In the genomic region with DNA sequence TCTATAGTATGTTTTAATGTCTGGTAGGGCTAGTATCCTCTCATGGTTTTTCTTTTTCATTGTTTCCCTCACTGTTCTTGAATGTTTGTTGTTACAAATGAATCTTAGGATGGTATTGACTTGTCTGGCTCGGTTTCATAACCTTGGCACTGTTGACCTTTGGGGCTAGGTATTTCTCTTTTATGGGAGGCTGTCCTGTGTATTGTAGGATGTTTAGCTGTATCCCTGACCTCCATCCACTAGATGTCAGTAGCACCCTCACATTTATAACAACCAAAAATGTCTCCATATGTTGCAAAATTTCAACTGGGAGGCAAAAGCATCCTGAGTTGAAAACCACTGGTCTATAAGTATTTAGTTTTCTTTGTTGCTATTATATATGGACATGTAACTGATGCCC, we compare ENCODE assay signal across 1 cellular context.
TF ChIP-seq lines count a peak whose summit lies in the region.

No MANE protein-coding gene starts in this region.

TF ChIP-seq in HepG2, 621 proteins besides CTCF, POLR2A, EP300 and RAD21 (continued from another document and continues in another):
- TF ChIP-seq, protein P1, sequence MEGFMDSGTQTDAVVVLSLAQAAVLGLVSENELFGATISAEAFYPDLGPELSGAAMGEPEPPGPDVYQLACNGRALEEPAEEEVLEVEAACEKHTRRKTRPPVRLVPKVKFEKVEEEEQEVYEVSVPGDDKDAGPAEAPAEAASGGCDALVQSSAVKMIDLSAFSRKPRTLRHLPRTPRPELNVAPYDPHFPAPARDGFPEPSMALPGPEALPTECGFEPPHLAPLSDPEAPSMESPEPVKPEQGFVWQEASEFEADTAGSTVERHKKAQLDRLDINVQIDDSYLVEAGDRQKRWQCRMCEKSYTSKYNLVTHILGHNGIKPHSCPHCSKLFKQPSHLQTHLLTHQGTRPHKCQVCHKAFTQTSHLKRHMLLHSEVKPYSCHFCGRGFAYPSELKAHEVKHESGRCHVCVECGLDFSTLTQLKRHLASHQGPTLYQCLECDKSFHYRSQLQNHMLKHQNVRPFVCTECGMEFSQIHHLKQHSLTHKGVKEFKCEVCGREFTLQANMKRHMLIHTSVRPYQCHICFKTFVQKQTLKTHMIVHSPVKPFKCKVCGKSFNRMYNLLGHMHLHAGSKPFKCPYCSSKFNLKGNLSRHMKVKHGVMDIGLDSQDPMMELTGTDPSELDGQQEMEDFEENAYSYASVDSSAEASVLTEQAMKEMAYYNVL (CRISPR knock-in tag; IDR thresholded peaks at IDR 0.05; ENCODE audit: borderline replicate concordance), result no peak
- TF ChIP-seq ZNF83 (CRISPR knock-in tag; IDR thresholded peaks at IDR 0.05; ENCODE audit: borderline replicate concordance) (no peak), THYN1 (CRISPR knock-in tag; IDR thresholded peaks at IDR 0.05; ENCODE audit: borderline replicate concordance, low read depth) (no peak), ZNF678 (CRISPR knock-in tag; IDR thresholded peaks at IDR 0.05) (no peak), GATAD2A (CRISPR knock-in tag; IDR thresholded peaks at IDR 0.05) (peak; percentile 83), NONO (IDR thresholded peaks at IDR 0.05) (no peak), NONO (CRISPR knock-in tag; conservative IDR thresholded peaks at IDR 0.05) (0 out of 2 replicates have a peak, but pooled peaks have one; percentile 24), HIVEP1 (CRISPR knock-in tag; IDR thresholded peaks at IDR 0.05) (no peak), ZMYM4 (CRISPR knock-in tag; IDR thresholded peaks at IDR 0.05) (peak; percentile 96), ZNF292 (CRISPR knock-in tag; IDR thresholded peaks at IDR 0.05; ENCODE audit: borderline replicate concordance, low read depth) (no peak), SSRP1 (CRISPR knock-in tag; IDR thresholded peaks at IDR 0.05) (no peak), ZSCAN22 (CRISPR knock-in tag; IDR thresholded peaks at IDR 0.05) (no peak), ZNF30 (CRISPR knock-in tag; IDR thresholded peaks at IDR 0.05) (no peak), NPAS2 (CRISPR knock-in tag; IDR thresholded peaks at IDR 0.05; ENCODE audit: borderline replicate concordance) (no peak), ZNF780A (CRISPR knock-in tag; IDR thresholded peaks at IDR 0.05) (no peak), ARID2 (CRISPR knock-in tag; IDR thresholded peaks at IDR 0.05; ENCODE audit: borderline replicate concordance) (no peak), FOXA1 (IDR thresholded peaks at IDR 0.05) (peak; percentile 81), FOXA1 (CRISPR knock-in tag; IDR thresholded peaks at IDR 0.05) (peak; percentile 84), ZNF317 (CRISPR knock-in tag; IDR thresholded peaks at IDR 0.05) (no peak), ZNF629 (CRISPR knock-in tag; conservative IDR thresholded peaks at IDR 0.05) (no peak), NR2F2 (IDR thresholded peaks at IDR 0.05; ENCODE audit: borderline replicate concordance, low read depth) (peak; percentile 78), BORCS8-MEF2B (CRISPR knock-in tag; IDR thresholded peaks at IDR 0.05) (no peak), ZNF841 (CRISPR knock-in tag; IDR thresholded peaks at IDR 0.05; ENCODE audit: borderline replicate concordance) (no peak), SIX1 (CRISPR knock-in tag; IDR thresholded peaks at IDR 0.05; ENCODE audit: borderline replicate concordance) (no peak), SMC3 (IDR thresholded peaks at IDR 0.05; ENCODE audit: low read length) (peak; percentile 96), TRIM24 (CRISPR knock-in tag; IDR thresholded peaks at IDR 0.05) (no peak), MATR3 (CRISPR knock-in tag; IDR thresholded peaks at IDR 0.05) (no peak), ZC3H13 (CRISPR knock-in tag; IDR thresholded peaks at IDR 0.05) (no peak), RBM39 (IDR thresholded peaks at IDR 0.05; ENCODE audit: low read depth, low read length, poor library complexity, severe bottlenecking) (no peak), KDM6A (CRISPR knock-in tag; IDR thresholded peaks at IDR 0.05; ENCODE audit: low read depth) (no peak), MEIS2 (CRISPR knock-in tag; IDR thresholded peaks at IDR 0.05) (no peak)
- TF ChIP-seq, protein P2, sequence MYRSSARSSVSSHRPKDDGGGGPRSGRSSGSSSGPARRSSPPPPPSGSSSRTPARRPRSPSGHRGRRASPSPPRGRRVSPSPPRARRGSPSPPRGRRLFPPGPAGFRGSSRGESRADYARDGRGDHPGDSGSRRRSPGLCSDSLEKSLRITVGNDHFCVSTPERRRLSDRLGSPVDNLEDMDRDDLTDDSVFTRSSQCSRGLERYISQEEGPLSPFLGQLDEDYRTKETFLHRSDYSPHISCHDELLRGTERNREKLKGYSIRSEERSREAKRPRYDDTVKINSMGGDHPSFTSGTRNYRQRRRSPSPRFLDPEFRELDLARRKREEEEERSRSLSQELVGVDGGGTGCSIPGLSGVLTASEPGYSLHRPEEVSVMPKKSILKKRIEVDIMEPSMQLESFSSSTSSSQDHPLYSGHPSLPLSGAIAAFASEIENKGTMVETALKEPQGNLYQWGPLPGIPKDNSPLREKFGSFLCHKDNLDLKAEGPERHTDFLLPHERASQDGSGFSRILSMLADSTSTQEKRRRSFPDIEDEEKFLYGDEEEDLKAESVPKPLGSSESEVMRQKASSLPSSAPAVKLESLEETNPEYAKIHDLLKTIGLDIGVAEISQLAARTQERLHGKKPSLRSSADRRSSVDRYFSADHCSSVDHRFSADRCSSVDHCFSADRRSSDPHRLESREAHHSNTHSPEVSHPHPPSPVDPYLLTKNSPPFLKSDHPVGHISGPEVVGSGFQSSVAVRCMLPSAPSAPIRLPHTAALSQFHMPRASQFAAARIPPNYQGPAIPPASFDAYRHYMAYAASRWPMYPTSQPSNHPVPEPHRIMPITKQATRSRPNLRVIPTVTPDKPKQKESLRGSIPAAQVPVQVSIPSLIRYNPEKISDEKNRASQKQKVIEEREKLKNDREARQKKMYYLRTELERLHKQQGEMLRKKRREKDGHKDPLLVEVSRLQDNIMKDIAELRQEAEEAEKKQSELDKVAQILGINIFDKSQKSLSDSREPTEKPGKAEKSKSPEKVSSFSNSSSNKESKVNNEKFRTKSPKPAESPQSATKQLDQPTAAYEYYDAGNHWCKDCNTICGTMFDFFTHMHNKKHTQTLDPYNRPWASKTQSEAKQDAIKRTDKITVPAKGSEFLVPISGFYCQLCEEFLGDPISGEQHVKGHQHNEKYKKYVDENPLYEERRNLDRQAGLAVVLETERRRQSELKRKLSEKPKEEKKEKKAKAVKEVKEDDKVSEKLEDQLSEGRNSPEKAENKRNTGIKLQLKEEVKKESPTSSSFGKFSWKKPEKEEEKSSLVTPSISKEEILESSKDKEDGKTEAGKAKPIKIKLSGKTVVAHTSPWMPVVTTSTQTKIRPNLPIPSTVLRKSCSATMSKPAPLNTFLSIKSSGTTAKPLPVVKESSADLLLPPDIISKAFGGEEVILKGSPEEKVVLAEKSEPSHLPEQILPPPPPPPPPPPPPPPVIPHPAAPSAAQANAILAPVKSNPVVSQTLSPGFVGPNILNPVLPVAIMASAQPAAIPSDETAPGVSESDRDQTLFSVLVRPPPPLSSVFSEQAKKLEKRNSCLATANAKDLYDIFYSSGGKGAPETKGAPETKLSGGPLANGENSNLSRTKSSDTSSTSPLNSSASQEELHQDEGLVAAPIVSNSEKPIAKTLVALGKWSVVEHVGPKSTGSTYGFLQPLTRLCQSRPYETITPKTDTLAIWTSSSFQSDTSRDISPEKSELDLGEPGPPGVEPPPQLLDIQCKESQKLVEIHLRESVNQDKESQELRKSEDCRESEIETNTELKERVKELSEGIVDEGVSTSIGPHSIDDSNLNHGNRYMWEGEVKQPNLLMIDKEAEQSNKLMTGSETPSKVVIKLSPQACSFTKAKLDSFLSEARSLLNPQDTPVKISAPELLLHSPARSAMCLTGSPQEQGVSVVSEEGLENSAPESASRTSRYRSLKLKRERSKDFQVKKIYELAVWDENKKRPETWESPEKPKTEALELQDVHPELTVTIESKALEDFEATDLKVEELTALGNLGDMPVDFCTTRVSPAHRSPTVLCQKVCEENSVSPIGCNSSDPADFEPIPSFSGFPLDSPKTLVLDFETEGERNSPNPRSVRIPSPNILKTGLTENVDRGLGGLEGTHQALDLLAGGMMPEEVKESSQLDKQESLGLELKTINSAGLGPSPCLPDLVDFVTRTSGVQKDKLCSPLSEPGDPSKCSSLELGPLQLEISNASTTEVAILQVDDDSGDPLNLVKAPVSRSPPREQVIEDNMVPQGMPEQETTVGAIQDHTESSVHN (CRISPR knock-in tag; IDR thresholded peaks at IDR 0.05), result no peak
- TF ChIP-seq, protein P3, sequence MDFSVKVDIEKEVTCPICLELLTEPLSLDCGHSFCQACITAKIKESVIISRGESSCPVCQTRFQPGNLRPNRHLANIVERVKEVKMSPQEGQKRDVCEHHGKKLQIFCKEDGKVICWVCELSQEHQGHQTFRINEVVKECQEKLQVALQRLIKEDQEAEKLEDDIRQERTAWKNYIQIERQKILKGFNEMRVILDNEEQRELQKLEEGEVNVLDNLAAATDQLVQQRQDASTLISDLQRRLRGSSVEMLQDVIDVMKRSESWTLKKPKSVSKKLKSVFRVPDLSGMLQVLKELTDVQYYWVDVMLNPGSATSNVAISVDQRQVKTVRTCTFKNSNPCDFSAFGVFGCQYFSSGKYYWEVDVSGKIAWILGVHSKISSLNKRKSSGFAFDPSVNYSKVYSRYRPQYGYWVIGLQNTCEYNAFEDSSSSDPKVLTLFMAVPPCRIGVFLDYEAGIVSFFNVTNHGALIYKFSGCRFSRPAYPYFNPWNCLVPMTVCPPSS (IDR thresholded peaks at IDR 0.05), result no peak
- TF ChIP-seq, protein P4, sequence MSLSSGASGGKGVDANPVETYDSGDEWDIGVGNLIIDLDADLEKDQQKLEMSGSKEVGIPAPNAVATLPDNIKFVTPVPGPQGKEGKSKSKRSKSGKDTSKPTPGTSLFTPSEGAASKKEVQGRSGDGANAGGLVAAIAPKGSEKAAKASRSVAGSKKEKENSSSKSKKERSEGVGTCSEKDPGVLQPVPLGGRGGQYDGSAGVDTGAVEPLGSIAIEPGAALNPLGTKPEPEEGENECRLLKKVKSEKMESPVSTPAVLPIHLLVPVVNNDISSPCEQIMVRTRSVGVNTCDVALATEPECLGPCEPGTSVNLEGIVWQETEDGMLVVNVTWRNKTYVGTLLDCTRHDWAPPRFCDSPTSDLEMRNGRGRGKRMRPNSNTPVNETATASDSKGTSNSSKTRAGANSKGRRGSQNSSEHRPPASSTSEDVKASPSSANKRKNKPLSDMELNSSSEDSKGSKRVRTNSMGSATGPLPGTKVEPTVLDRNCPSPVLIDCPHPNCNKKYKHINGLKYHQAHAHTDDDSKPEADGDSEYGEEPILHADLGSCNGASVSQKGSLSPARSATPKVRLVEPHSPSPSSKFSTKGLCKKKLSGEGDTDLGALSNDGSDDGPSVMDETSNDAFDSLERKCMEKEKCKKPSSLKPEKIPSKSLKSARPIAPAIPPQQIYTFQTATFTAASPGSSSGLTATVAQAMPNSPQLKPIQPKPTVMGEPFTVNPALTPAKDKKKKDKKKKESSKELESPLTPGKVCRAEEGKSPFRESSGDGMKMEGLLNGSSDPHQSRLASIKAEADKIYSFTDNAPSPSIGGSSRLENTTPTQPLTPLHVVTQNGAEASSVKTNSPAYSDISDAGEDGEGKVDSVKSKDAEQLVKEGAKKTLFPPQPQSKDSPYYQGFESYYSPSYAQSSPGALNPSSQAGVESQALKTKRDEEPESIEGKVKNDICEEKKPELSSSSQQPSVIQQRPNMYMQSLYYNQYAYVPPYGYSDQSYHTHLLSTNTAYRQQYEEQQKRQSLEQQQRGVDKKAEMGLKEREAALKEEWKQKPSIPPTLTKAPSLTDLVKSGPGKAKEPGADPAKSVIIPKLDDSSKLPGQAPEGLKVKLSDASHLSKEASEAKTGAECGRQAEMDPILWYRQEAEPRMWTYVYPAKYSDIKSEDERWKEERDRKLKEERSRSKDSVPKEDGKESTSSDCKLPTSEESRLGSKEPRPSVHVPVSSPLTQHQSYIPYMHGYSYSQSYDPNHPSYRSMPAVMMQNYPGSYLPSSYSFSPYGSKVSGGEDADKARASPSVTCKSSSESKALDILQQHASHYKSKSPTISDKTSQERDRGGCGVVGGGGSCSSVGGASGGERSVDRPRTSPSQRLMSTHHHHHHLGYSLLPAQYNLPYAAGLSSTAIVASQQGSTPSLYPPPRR (CRISPR knock-in tag; IDR thresholded peaks at IDR 0.05; ENCODE audit: borderline replicate concordance), result no peak; the same call in 1 of the 2 replicates
- TF ChIP-seq, protein P5, sequence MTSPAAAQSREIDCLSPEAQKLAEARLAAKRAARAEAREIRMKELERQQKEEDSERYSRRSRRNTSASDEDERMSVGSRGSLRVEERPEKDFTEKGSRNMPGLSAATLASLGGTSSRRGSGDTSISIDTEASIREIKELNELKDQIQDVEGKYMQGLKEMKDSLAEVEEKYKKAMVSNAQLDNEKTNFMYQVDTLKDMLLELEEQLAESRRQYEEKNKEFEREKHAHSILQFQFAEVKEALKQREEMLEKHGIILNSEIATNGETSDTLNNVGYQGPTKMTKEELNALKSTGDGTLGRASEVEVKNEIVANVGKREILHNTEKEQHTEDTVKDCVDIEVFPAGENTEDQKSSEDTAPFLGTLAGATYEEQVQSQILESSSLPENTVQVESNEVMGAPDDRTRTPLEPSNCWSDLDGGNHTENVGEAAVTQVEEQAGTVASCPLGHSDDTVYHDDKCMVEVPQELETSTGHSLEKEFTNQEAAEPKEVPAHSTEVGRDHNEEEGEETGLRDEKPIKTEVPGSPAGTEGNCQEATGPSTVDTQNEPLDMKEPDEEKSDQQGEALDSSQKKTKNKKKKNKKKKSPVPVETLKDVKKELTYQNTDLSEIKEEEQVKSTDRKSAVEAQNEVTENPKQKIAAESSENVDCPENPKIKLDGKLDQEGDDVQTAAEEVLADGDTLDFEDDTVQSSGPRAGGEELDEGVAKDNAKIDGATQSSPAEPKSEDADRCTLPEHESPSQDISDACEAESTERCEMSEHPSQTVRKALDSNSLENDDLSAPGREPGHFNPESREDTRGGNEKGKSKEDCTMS (CRISPR knock-in tag; conservative IDR thresholded peaks at IDR 0.05), result no peak
- TF ChIP-seq, protein P6, sequence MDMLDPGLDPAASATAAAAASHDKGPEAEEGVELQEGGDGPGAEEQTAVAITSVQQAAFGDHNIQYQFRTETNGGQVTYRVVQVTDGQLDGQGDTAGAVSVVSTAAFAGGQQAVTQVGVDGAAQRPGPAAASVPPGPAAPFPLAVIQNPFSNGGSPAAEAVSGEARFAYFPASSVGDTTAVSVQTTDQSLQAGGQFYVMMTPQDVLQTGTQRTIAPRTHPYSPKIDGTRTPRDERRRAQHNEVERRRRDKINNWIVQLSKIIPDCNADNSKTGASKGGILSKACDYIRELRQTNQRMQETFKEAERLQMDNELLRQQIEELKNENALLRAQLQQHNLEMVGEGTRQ (IDR thresholded peaks at IDR 0.05; ENCODE audit: low read depth, low read length), result no peak
- TF ChIP-seq, protein P6 (CRISPR knock-in tag; IDR thresholded peaks at IDR 0.05; ENCODE audit: borderline replicate concordance), result no peak
